13 cellular contexts compared by ENCODE assay signal in genomic region chr11:36109499-36109849, GRCh38.
"Had no signal": no experiment of that assay in that cellular context is flagged by ENCODE, and none has a peak within 500 bp of the region (broad histone marks: within the 10 kb centered on the region; RNA-seq: fewer than 3 reads in every experiment).

No MANE protein-coding gene starts in this region.

- H3K27me3 Mint-ChIP-seq: activated naive CD4-positive, alpha-beta T cell treated with anti-CD3 and anti-CD28 coated beads, Interleukin-2, amount 10 ng/mL, durations not matched to agents 7 days and 5 days had no signal

- H3K9me3 ChIP-seq: neutrophil, vagina had no signal

- H3K4me3 Mint-ChIP-seq: activated naive CD4-positive, alpha-beta T cell treated with anti-CD3 and anti-CD28 coated beads, Interleukin-2, amount 10 ng/mL, durations not matched to agents 7 days and 5 days; dendritic cell treated with granulocyte-macrophage colony-stimulating factor and Interleukin-4, amounts not matched to agents 40 ng/mL and 50 ng/mL, for 4 days; memory B cell had no signal

- H3K36me3 Mint-ChIP-seq: activated naive CD4-positive, alpha-beta T cell treated with anti-CD3 and anti-CD28 coated beads, Interleukin-2, amount 10 ng/mL, durations not matched to agents 7 days and 5 days; memory B cell had no signal

- H3K27me3 ChIP-seq: tibial artery, vagina had no signal

- DNase-seq: activated CD4-positive, alpha-beta T cell treated with anti-CD3 and anti-CD28 coated beads, Interleukin-2, amount 50 U/mL, for 1 hour; activated CD4-positive, CD25-positive, alpha-beta regulatory T cell; activated naive CD4-positive, alpha-beta T cell treated with anti-CD3 and anti-CD28 coated beads, Interleukin-2, amount 10 ng/mL, durations not matched to agents 7 days and 5 days; kidney; left ventricle myocardium inferior; T1000; tibial artery had no signal

- H3K4me1 ChIP-seq: tibial artery, vagina had no signal

- H3K4me1 Mint-ChIP-seq: memory B cell had no signal

- ATAC-seq: esophagus mucosa had no signal

- H3K36me3 ChIP-seq: left ventricle myocardium inferior, neutrophil had no signal

- FAIRE-seq: endometrium, kidney had no signal

- H3K27ac ChIP-seq: neutrophil, tibial artery, vagina had no signal

- H3K27ac Mint-ChIP-seq: activated naive CD4-positive, alpha-beta T cell treated with anti-CD3 and anti-CD28 coated beads, Interleukin-2, amount 10 ng/mL, durations not matched to agents 7 days and 5 days; dendritic cell treated with granulocyte-macrophage colony-stimulating factor and Interleukin-4, amounts not matched to agents 40 ng/mL and 50 ng/mL, for 4 days; memory B cell had no signal

- H3K4me3 ChIP-seq: left ventricle myocardium inferior, tibial artery, vagina had no signal
